In the genomic region with DNA sequence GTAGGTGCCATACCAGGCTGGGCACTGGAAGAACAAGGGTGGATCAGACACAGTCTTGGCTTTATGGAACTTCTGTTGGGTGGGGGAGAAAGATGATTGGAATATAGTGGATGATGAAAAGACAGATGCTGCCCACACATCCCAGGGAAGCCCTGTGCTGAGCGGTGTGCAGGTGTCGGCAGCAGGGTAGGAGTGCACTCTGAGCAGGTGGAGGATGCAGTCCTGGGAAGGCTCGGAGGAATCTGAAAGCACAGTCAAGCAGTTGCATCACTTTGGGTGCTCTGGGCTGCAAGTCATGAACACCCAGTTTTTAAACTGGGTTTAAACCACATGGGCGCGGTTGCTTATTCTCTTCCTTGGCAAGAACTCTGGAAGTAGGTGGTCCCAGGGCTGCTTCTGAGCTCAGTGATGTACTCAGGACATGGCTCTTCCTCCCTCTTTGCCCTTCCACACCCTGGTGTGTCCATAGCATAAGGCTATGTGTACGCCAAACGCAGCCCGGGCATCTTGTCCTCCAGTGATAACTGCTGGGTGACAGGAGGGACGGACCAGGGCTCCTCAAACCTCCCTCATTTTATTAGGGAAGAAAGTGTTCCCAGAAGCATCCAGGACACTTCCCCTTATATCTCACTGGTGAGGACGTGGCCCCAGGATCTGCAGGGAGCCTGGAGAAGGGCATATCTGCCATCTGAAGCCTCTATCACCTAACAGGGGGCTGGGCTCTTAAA, we compare ENCODE assay signal across 12 cellular contexts.
A peak's percentile ranks its signal among the peaks of the same experiment; 100 is the strongest.
DNase-seq lines count a peak whose midpoint lies in the region; ATAC-seq and TF ChIP-seq lines count a peak whose summit lies in the region.
"Had no signal": no experiment of that assay in that cellular context is flagged by ENCODE, and none has a peak within 500 bp of the region (broad histone marks: within the 10 kb centered on the region; RNA-seq: fewer than 3 reads in every experiment).

No MANE protein-coding gene starts in this region.

- TF ChIP-seq CTCF in Loucy (conservative IDR thresholded peaks at IDR 0.05; ENCODE audit: low read length) (no peak), brain (conservative IDR thresholded peaks at IDR 0.05) (no peak)

- no peaks in the 10 kb centered on the region for H3K9me3 Mint-ChIP-seq in T-helper 2 cell treated with Interferon-gamma antibody and Interleukin-4, amounts not matched to agents 5 μg/mL and 100 μg/mL, for 36 hours
- H3K9me3 Mint-ChIP-seq in brain, result peaks cover 0 to 11% (median 3%) of the 10 kb centered on the region in 5 experiments

- H3K36me3 Mint-ChIP-seq in T-helper 2 cell treated with Interferon-gamma antibody and Interleukin-4, amounts not matched to agents 5 μg/mL and 100 μg/mL, for 36 hours (ENCODE audit: low read depth), result no peaks in the 10 kb centered on the region
- peaks cover 14% of the 10 kb centered on the region for H3K36me3 Mint-ChIP-seq in brain

- no peak overlapping the region for H2AFZ ChIP-seq in Loucy (ENCODE audit: low read length)

- H3K36me3 ChIP-seq in Loucy (ENCODE audit: insufficient read depth, low read length), result no peaks in the 10 kb centered on the region

- H3F3A ChIP-seq in Loucy (ENCODE audit: low read depth), result 0 out of 2 replicates have a peak, but pooled peaks cover 3% of the 10 kb centered on the region

- peaks cover 59% of the 10 kb centered on the region for H3K4me1 ChIP-seq in Loucy (ENCODE audit: insufficient read depth, low read length, poor library complexity, severe bottlenecking)

- peaks cover 82% of the 10 kb centered on the region for H3K27me3 Mint-ChIP-seq in T-helper 2 cell treated with Interferon-gamma antibody and Interleukin-4, amounts not matched to agents 5 μg/mL and 100 μg/mL, for 36 hours (ENCODE audit: low read depth)
- no peaks in the 10 kb centered on the region for H3K27me3 Mint-ChIP-seq in brain

- H3K27ac Mint-ChIP-seq in T-helper 2 cell treated with Interferon-gamma antibody and Interleukin-4, amounts not matched to agents 5 μg/mL and 100 μg/mL, for 36 hours, result peak overlapping the region; percentile 78
- H3K27ac Mint-ChIP-seq in brain, result peak overlapping the region in 4 of 5 experiments; percentile 48 to 95 (median 78)

- no peaks in the 10 kb centered on the region for H4K20me1 ChIP-seq in Loucy (ENCODE audit: insufficient read depth, low read length, poor library complexity, severe bottlenecking)

- peak overlapping the region; percentile 70 for H3K4me3 Mint-ChIP-seq in T-helper 2 cell treated with Interferon-gamma antibody and Interleukin-4, amounts not matched to agents 5 μg/mL and 100 μg/mL, for 36 hours
- peak overlapping the region in 1 of 5 experiments; percentile 0 for H3K4me3 Mint-ChIP-seq in brain

- no peaks in the 10 kb centered on the region for H3K9me2 ChIP-seq in Loucy (replicated peaks; ENCODE audit: low read depth, low read length)

- peak overlapping the region; percentile 66 for H3K4me2 ChIP-seq in Loucy (ENCODE audit: low read depth, low read length, poor library complexity, severe bottlenecking)

- H3K4me3 ChIP-seq in Loucy (ENCODE audit: low read length, poor library complexity, severe bottlenecking), result peak overlapping the region; percentile 45
- H3K4me3 ChIP-seq: coronary artery had no signal

- no peak for ATAC-seq in HG02981 (IDR thresholded peaks at IDR 0.05; ENCODE audit: unreplicated experiment)

- no peak for DNase-seq in T-helper 2 cell treated with Interferon-gamma antibody and Interleukin-4, amounts not matched to agents 5 μg/mL and 100 μg/mL, for 36 hours (ENCODE audit: low spot score)
- no peak for DNase-seq in T-helper 2 cell
- peak; percentile 51 for DNase-seq in posterior vena cava (ENCODE audit: low spot score)
- DNase-seq in ACHN, result no peak
- DNase-seq in globus pallidus (ENCODE audit: low spot score), result no peak
- DNase-seq: hippocampal formation, NCI-H2029 treated with DMSO at 0.1 percent for 48 hours, SHP77 had no signal

- H3K79me2 ChIP-seq in Loucy (ENCODE audit: insufficient read depth, low read length), result peaks cover 33% of the 10 kb centered on the region

- intact Hi-C loops in posterior vena cava (cut with DNase I), result no loop called here

- H3K9me3 ChIP-seq in Loucy (ENCODE audit: insufficient read depth, low read depth, low read length), result no peaks in the 10 kb centered on the region

- peaks cover 55% of the 10 kb centered on the region for H3K4me1 Mint-ChIP-seq in T-helper 2 cell treated with Interferon-gamma antibody and Interleukin-4, amounts not matched to agents 5 μg/mL and 100 μg/mL, for 36 hours (ENCODE audit: low read depth)
- peaks cover 77% of the 10 kb centered on the region for H3K4me1 Mint-ChIP-seq in brain

- H3K9ac ChIP-seq in Loucy (ENCODE audit: low read depth, low read length, poor library complexity, severe bottlenecking), result peak overlapping the region; percentile 15

- no peaks in the 10 kb centered on the region for H3K27me3 ChIP-seq in Loucy (ENCODE audit: insufficient read depth, low read length, poor library complexity, severe bottlenecking)

- in situ Hi-C loops in ACHN (cut with HindIII; ENCODE audit: low pct_ligation_motif_present, low pct_unique_long_range_greater_than_20kb, low sequenced_read_pairs), result no loop called here
